ENCODE assay signal across 21 cellular contexts in the genomic region with DNA sequence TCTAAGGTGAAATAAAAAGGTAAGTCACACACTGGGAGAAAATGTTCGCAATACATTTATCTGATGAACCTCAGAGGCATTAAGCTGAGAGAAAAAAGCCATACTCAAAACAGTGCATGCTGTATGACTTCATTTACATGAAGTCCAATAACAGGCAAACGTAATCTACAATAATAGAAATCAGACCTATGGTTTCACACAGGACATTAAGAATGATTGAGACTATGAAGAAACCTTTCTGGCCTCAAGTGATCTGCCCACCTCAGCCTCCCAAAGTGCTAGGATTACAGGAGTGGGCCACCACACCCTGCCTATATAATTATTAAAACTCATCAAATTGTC. TPM values are rescaled to one million over a fixed set of nuclear protein-coding genes. Genes with fewer than 3 reads are reported as not detected.
DNase-seq lines count a peak whose midpoint lies in the region; ATAC-seq, FAIRE-seq and TF ChIP-seq lines count a peak whose summit lies in the region.
"Had no signal": no experiment of that assay in that cellular context is flagged by ENCODE, and none has a peak within 500 bp of the region (broad histone marks: within the 10 kb centered on the region; RNA-seq: fewer than 3 reads in every experiment).

No MANE protein-coding gene starts in this region.

- TF ChIP-seq POLR2A in GM12878 (IDR thresholded peaks at IDR 0.05; ENCODE audit: low read depth, low read length), result no peak

- no peak for FAIRE-seq in GM12878 (lab: Jason Lieb, UNC)
- FAIRE-seq: G401.6 had no signal

- no peak overlapping the region for H3K4me3 Mint-ChIP-seq in Calu3 (ENCODE audit: low read depth, unreplicated experiment)
- H3K4me3 Mint-ChIP-seq: T-cell had no signal

- H3K4me3 ChIP-seq in GM12878 (no peak overlapping the region), trophoblast cell (ENCODE audit: low read depth, low read length) (no peak overlapping the region)

- H3K4ac ChIP-seq in trophoblast cell (ENCODE audit: low read depth, low read length), result no peak overlapping the region

- peaks cover 10% of the 10 kb centered on the region for H3K9me3 ChIP-seq in GM12878 (replicated peaks; ENCODE audit: control insufficient read depth, insufficient read depth, low read length)
- H3K9me3 ChIP-seq in trophoblast cell (ENCODE audit: insufficient read depth, low read depth, low read length), result peaks cover 2% of the 10 kb centered on the region

- CTCF ChIA-PET in Calu3 (lab: Charles Lee), result no interaction called here
- CTCF ChIA-PET in GM12878 (lab: Yijun Ruan, JAX), result interaction anchor here (0.6 to 1.9 kb wide), 3 partner anchors 12 to 125 kb away, joined by 3 to 10 read pairs (median 4); no protein-coding TSS in a partner anchor

- H2AFZ ChIP-seq in GM12878 (ENCODE audit: control insufficient read depth, low read depth, low read length), result no peak overlapping the region
- no peak overlapping the region for H2AFZ ChIP-seq in trophoblast cell (ENCODE audit: insufficient read depth, low read length, poor library complexity)

- H2BK5ac ChIP-seq in trophoblast cell (ENCODE audit: low read depth, low read length, poor library complexity), result no peak overlapping the region

- H3K36me3 Mint-ChIP-seq in Calu3 (ENCODE audit: insufficient read depth, unreplicated experiment), result no peaks in the 10 kb centered on the region

- H3K23ac ChIP-seq in trophoblast cell (ENCODE audit: low read length), result no peak overlapping the region

- peak; percentile 62 for ATAC-seq in GM18519 (IDR thresholded peaks at IDR 0.05; ENCODE audit: low FRiP score, unreplicated experiment)
- peak; percentile 46 for ATAC-seq in HG03521 (IDR thresholded peaks at IDR 0.05; ENCODE audit: unreplicated experiment)
- peak; percentile 22 for ATAC-seq in GM12878
- no peak for ATAC-seq in GM21515 (IDR thresholded peaks at IDR 0.05; ENCODE audit: unreplicated experiment)
- ATAC-seq: Panc1, T-cell had no signal

- H3K4me2 ChIP-seq in GM12878 (ENCODE audit: control insufficient read depth, insufficient read depth) (peak overlapping the region; percentile 31), trophoblast cell (ENCODE audit: low read length) (no peak overlapping the region)

- no peak for DNase-seq in Calu3
- no peak for DNase-seq in GM12878 (ENCODE audit: low read depth, low spot score)
- DNase-seq in NCI-H1092 treated with DMSO at 0.1 percent for 48 hours (lab: John Stamatoyannopoulos, UW), result no peak
- DNase-seq in trophoblast cell, result no peak
- DNase-seq in SKM-1 treated with dmso at 0.1 percent for 144 hours (lab: John Stamatoyannopoulos, UW; ENCODE audit: unreplicated experiment), result no peak
- DNase-seq: 8988T; CD4-positive, alpha-beta memory T cell; DMS79 treated with DMSO at 0.1 percent for 48 hours; H7; KG1; NCI-H1048; NCI-H146; NCI-H2081 treated with DMSO at 0.1 percent for 48 hours; NCI-H510A treated with DMSO at 0.1 percent for 48 hours; NCI-H82; T-cell had no signal

- SMC1A ChIA-PET in GM12878 (lab: Charles Lee; ENCODE audit: uncharacterized antibody, unreplicated experiment), result no interaction called here

- no peaks in the 10 kb centered on the region for H3K79me1 ChIP-seq in trophoblast cell (ENCODE audit: low read length)

- no peak overlapping the region for H4K8ac ChIP-seq in trophoblast cell (ENCODE audit: low read depth, low read length)

- H3K4me1 ChIP-seq in GM12878 (ENCODE audit: control insufficient read depth, insufficient read depth, low read length), result peaks cover 3% of the 10 kb centered on the region
- no peaks in the 10 kb centered on the region for H3K4me1 ChIP-seq in trophoblast cell (ENCODE audit: control insufficient read depth in 1 of 2, insufficient read depth in 2 of 2, low read length in 2 of 2)

- peak overlapping the region; percentile 10 for H3K27ac Mint-ChIP-seq in Calu3 (ENCODE audit: unreplicated experiment)
- H3K27ac Mint-ChIP-seq: CD4-positive, alpha-beta memory T cell; T-cell had no signal

- no TSS peak for BruUV-seq in Calu3 (replicated peaks; lab: Mats Ljungman, UMichigan)
- no TSS peak for BruUV-seq in GM12878 (replicated peaks; lab: Mats Ljungman, UMichigan)

- in situ Hi-C loops in GM12878 (cut with MboI), result no loop called here

- no peak overlapping the region for H2AK5ac ChIP-seq in trophoblast cell (ENCODE audit: low read length)

- H3K79me2 ChIP-seq in GM12878 (ENCODE audit: control insufficient read depth, insufficient read depth, low read length) (peaks cover 40% of the 10 kb centered on the region), trophoblast cell (ENCODE audit: control insufficient read depth, insufficient read depth, low read length, poor library complexity) (peaks cover 2% of the 10 kb centered on the region)

- no peaks in the 10 kb centered on the region for H3K27me3 Mint-ChIP-seq in Calu3 (ENCODE audit: unreplicated experiment)
- H3K27me3 Mint-ChIP-seq: CD4-positive, alpha-beta memory T cell; T-cell had no signal

- H3K14ac ChIP-seq in trophoblast cell (ENCODE audit: low read length), result no peak overlapping the region

- H3K36me3 ChIP-seq in GM12878 (ENCODE audit: control insufficient read depth in 2 of 2, insufficient read depth in 2 of 2, low read length in 1 of 2) (peaks cover 0 to 3% of the 10 kb centered on the region in 2 experiments; a peak in 1 of 4 replicates), trophoblast cell (ENCODE audit: control insufficient read depth in 1 of 2, insufficient read depth in 2 of 2, low read length in 2 of 2) (no peaks in the 10 kb centered on the region)

- no peaks in the 10 kb centered on the region for H3K9me3 Mint-ChIP-seq in Calu3 (ENCODE audit: low read depth, unreplicated experiment)

- no peak for TF ChIP-seq RAD21 in GM12878 (IDR thresholded peaks at IDR 0.05; ENCODE audit: insufficient read depth, low read depth, low read length)

- RAD21 ChIA-PET in GM12878 (lab: Charles Lee; ENCODE audit: unreplicated experiment), result interaction anchor here (1.4 kb wide), 1 partner anchor 271 kb away, joined by 3 read pairs; no protein-coding TSS in a partner anchor

- H4K20me1 ChIP-seq in GM12878 (ENCODE audit: control insufficient read depth, insufficient read depth), result no peaks in the 10 kb centered on the region

- H3K9ac ChIP-seq in GM12878 (ENCODE audit: control insufficient read depth, insufficient read depth, low read length) (no peak overlapping the region), trophoblast cell (ENCODE audit: low read length) (no peak overlapping the region)

- TF ChIP-seq CTCF in Calu3 (IDR thresholded peaks at IDR 0.05; ENCODE audit: unreplicated experiment), result no peak
- no peak for TF ChIP-seq CTCF in GM12878 (IDR thresholded peaks at IDR 0.05 in 2 of 3, conservative IDR thresholded peaks at IDR 0.05 in 1 of 3; ENCODE audit: control insufficient read depth in 2 of 3, extremely low read depth in 1 of 3, insufficient read depth in 1 of 3, low read depth in 3 of 3, low read length in 3 of 3)

- 3% methylated on average over 2 of the region's 2 CpGs for WGBS in GM12878 (ENCODE audit: insufficient coverage, insufficient replicate concordance, low lambda C conversion rate, missing lambda C conversion rate)
- no CpG with 5 or more reads among the region's 2 CpGs for WGBS in trophoblast cell (ENCODE audit: extremely low coverage, insufficient coverage, insufficient read length)

- H2BK120ac ChIP-seq in trophoblast cell (ENCODE audit: insufficient read depth, low read length, poor library complexity), result no peak overlapping the region

- no peak overlapping the region for H3K18ac ChIP-seq in trophoblast cell (ENCODE audit: low read length)

- H3K27me3 ChIP-seq in GM12878 (replicated peaks in 1 of 2; ENCODE audit: control insufficient read depth in 2 of 2, insufficient read depth in 2 of 2, low read length in 1 of 2) (no peaks in the 10 kb centered on the region), trophoblast cell (ENCODE audit: insufficient read depth, low read length) (no peaks in the 10 kb centered on the region)

- H3K27ac ChIP-seq in GM12878 (ENCODE audit: control insufficient read depth, insufficient read depth), result peak overlapping the region; percentile 49
- no peak overlapping the region for H3K27ac ChIP-seq in trophoblast cell (ENCODE audit: low read depth, low read length)

- no peak overlapping the region for H4K12ac ChIP-seq in trophoblast cell (ENCODE audit: low read depth, low read length)

- peaks cover 19% of the 10 kb centered on the region for H3K4me1 Mint-ChIP-seq in Calu3 (ENCODE audit: low read depth, unreplicated experiment)

- no peak for TF ChIP-seq EP300 in GM12878 (IDR thresholded peaks at IDR 0.05; ENCODE audit: borderline replicate concordance in 1 of 2, control insufficient read depth in 1 of 2, low read depth in 2 of 2, low read length in 2 of 2)

- intact Hi-C loops in Calu3 (cut with micrococcal nuclease; ENCODE audit: unreplicated experiment) (loop anchor here (2.0 kb wide), 1 partner anchor 15 kb away; no protein-coding TSS in a partner anchor), GM12878 (cut with micrococcal nuclease; ENCODE audit: unreplicated experiment) (no loop called here)

- H4K91ac ChIP-seq in trophoblast cell (ENCODE audit: low read depth, low read length), result no peak overlapping the region

- POLR2A ChIA-PET in GM12878 (lab: Charles Lee), result no interaction called here

- no peak overlapping the region for H2BK12ac ChIP-seq in trophoblast cell (ENCODE audit: low read length)

RNA-seq across cellular contexts. Expression of gene FAF1, which starts 42.3 kb away (rescaled TPM):
- total RNA-seq in Calu3 (2022) (94.8 and 104 TPM in 2 replicates), GM12878 (2014; rRNA removed) (22.8 and 34.3 TPM in 2 replicates), GM12878 (2014; rRNA removed; fragmentation: Illumina TruSeq; extraction: Trizol) (44.7 and 45.5 TPM in 2 replicates), GM12878 (2021) (53.4 and 54.5 TPM in 2 replicates)
- 115 and 130 TPM in 2 replicates for total RNA-seq in GM12878 (2013; cell fraction: nucleolus; rRNA removed)
- polyA plus RNA-seq in GM12878 (2011; ENCODE audit: low read depth), result 29.9 TPM
- polyA plus RNA-seq in GM12878 (2011; rRNA removed) (33.0 and 37.9 TPM in 2 replicates), GM12878 (2014; fragmentation: Illumina TruSeq; extraction: Trizol) (53.6 and 63.4 TPM in 2 replicates), GM12878 (2014; fragmentation: Nextera tagmentation; extraction: Ambion mirVana) (10 to 100 TPM; 14.0 to 24.6 TPM), GM12878 (2014; rRNA removed) (16.0 and 18.6 TPM in 2 replicates), GM12878 (2016; fragmentation: Nextera tagmentation; extraction: Ambion mirVana) (10 to 100 TPM in 1 of 2 experiments, 1 to 10 TPM in 1; 8.6 to 11.5 TPM)
- polyA plus RNA-seq in GM12878 (2011; cell fraction: cytosol; rRNA removed), result 14.3 and 20.9 TPM in 2 replicates
- polyA plus RNA-seq in GM12878 (2011; cell fraction: nucleus; rRNA removed), result 14.8 and 17.6 TPM in 2 replicates
- 48.1 and 55.4 TPM in 2 replicates for polyA plus RNA-seq in GM12878 (2012)
- polyA minus RNA-seq in GM12878 (2011; rRNA and poly(A)+ RNA removed), result 46.6 and 70.7 TPM in 2 replicates
- 12.2 and 30.4 TPM in 2 replicates for polyA minus RNA-seq in GM12878 (2011; cell fraction: cytosol; rRNA and poly(A)+ RNA removed)
- 22.7 and 28.1 TPM in 2 replicates for polyA minus RNA-seq in GM12878 (2011; cell fraction: nucleus; rRNA and poly(A)+ RNA removed)
- polyA plus RNA-seq in trophoblast cell (2013), result 23.3 and 23.5 TPM in 2 replicates

RNA-seq across cellular contexts. Expression of gene CDKN2C, which starts 52.3 kb away (rescaled TPM):
- total RNA-seq in Calu3 (2022) (36.8 and 40.2 TPM in 2 replicates), GM12878 (2014; rRNA removed) (8.2 and 8.8 TPM in 2 replicates), GM12878 (2014; rRNA removed; fragmentation: Illumina TruSeq; extraction: Trizol) (5.6 and 6.8 TPM in 2 replicates), GM12878 (2021) (7.2 and 8.5 TPM in 2 replicates)
- 0.23 and 0.88 TPM in 2 replicates for total RNA-seq in GM12878 (2013; cell fraction: nucleolus; rRNA removed)
- polyA plus RNA-seq in GM12878 (2011; ENCODE audit: low read depth), result 14.5 TPM
- polyA plus RNA-seq in GM12878 (2011; rRNA removed) (11.7 and 12.5 TPM in 2 replicates), GM12878 (2014; fragmentation: Illumina TruSeq; extraction: Trizol) (3.3 and 6.4 TPM in 2 replicates), GM12878 (2014; fragmentation: Nextera tagmentation; extraction: Ambion mirVana) (1 to 10 TPM; 3.3 to 3.6 TPM), GM12878 (2014; rRNA removed) (8.2 and 8.6 TPM in 2 replicates), GM12878 (2016; fragmentation: Nextera tagmentation; extraction: Ambion mirVana) (1 to 10 TPM; 4.1 to 4.5 TPM)
- 10.6 and 12.5 TPM in 2 replicates for polyA plus RNA-seq in GM12878 (2011; cell fraction: cytosol; rRNA removed)
- 6.3 and 8.3 TPM in 2 replicates for polyA plus RNA-seq in GM12878 (2011; cell fraction: nucleus; rRNA removed)
- polyA plus RNA-seq in GM12878 (2012), result 23.3 and 24.0 TPM in 2 replicates
- 7.4 and 8.3 TPM in 2 replicates for polyA minus RNA-seq in GM12878 (2011; rRNA and poly(A)+ RNA removed)
- polyA minus RNA-seq in GM12878 (2011; cell fraction: cytosol; rRNA and poly(A)+ RNA removed), result 4.1 and 6.8 TPM in 2 replicates
- 8.5 and 9.9 TPM in 2 replicates for polyA minus RNA-seq in GM12878 (2011; cell fraction: nucleus; rRNA and poly(A)+ RNA removed)
- polyA plus RNA-seq in trophoblast cell (2013), result 1.00 and 1.1 TPM in 2 replicates
